Comparison of ENCODE assay signal across 8 cellular contexts in the genomic region with DNA sequence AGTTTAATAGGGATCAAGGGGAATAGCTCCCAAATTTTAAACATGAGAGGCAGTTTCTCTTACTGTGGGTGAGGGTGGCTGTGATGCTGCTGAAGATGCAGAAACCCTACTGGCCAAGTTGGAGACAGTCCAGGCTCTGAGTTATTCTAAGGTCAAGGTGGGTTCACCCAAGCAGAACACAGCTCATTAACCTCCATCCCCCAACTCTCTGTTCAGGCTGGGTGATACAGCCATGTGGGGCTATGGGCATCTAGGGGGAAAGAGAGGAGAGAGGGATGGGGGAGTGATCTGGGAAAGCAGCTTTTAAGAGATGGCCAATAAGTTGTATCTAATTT. TPM values are rescaled to one million over a fixed set of nuclear protein-coding genes. Genes with fewer than 3 reads are reported as not detected.
DNase-seq lines count a peak whose midpoint lies in the region; ATAC-seq lines count a peak whose summit lies in the region.

No MANE protein-coding gene starts in this region.

- ATAC-seq in GM18498 (IDR thresholded peaks at IDR 0.05; ENCODE audit: unreplicated experiment): peak; percentile 69

- intact Hi-C loops in posterior cingulate gyrus (cut with DNase I): no loop called here

- DNase-seq in H4 (ENCODE audit: low spot score): peak; percentile 52
- peak; percentile 37 for DNase-seq in NCI-H82 treated with DMSO at 0.1 percent for 48 hours (lab: John Stamatoyannopoulos, UW; ENCODE audit: unreplicated experiment)
- peak; percentile 49 for DNase-seq in myocyte (ENCODE audit: low read depth)
- DNase-seq in iPS-NIHi11 (ENCODE audit: low spot score): no peak
- DNase-seq in GOT3 (lab: John Stamatoyannopoulos, UW): no peak
- no peak for DNase-seq in OCI-M1 (lab: John Stamatoyannopoulos, UW)
- no peak for DNase-seq in posterior cingulate gyrus

RNA-seq across cellular contexts. Expression of gene TRAM2, which starts 18.9 kb away (rescaled TPM):
- 28.2 and 29.7 TPM in 2 replicates for total RNA-seq in H4 (2014; rRNA removed; shearing (Covaris generic))
- 70.0 and 81.3 TPM in 2 replicates for total RNA-seq in myocyte
- 110 TPM for polyA plus RNA-seq in myocyte (2012)

Comparison
In these comparisons a context has a peak if more than half of its experiments do, and no peak if none do; other contexts are left out.
1. DNase-seq: peak in H4 (single experiment), NCI-H82 treated with DMSO at 0.1 percent for 48 hours (single experiment) and myocyte (single experiment); none in iPS-NIHi11 (single experiment), GOT3 (single experiment), OCI-M1 (single experiment) and posterior cingulate gyrus (0 of 10).